In genomic region chr17:6755281-6755680, GRCh38 we compare ENCODE assay signal across 7 cellular contexts.
A peak's percentile ranks its signal among the peaks of the same experiment; 100 is the strongest.
DNase-seq lines count a peak whose midpoint lies in the region; ATAC-seq lines count a peak whose summit lies in the region.

No MANE protein-coding gene starts in this region.

- H3K4me3 ChIP-seq in subcutaneous abdominal adipose tissue (ENCODE audit: low read depth in 1 of 5, low read length in 5 of 5) = peak overlapping the region; percentile 84 to 98 (median 89)

- DNase-seq in HCEC 1CT = peak; percentile 1
- no peak for DNase-seq in activated naive CD8-positive, alpha-beta T cell treated with anti-CD3 and anti-CD28 coated beads, Interleukin-2, amount 50 U/mL, for 24 hours

- peaks cover 49% of the 10 kb centered on the region for H3K4me1 Mint-ChIP-seq in activated naive CD8-positive, alpha-beta T cell treated with anti-CD3 and anti-CD28 coated beads, Interleukin-2, amount 50 U/mL, for 24 hours

- no peaks in the 10 kb centered on the region for H3K9me3 Mint-ChIP-seq in activated naive CD8-positive, alpha-beta T cell treated with anti-CD3 and anti-CD28 coated beads, Interleukin-2, amount 50 U/mL, for 24 hours

- peaks cover 5% of the 10 kb centered on the region for H3K36me3 Mint-ChIP-seq in activated naive CD8-positive, alpha-beta T cell treated with anti-CD3 and anti-CD28 coated beads, Interleukin-2, amount 50 U/mL, for 24 hours (ENCODE audit: low read depth)

- peaks cover 2 to 76% (median 46%) of the 10 kb centered on the region in 5 donors for H3K4me1 ChIP-seq in subcutaneous abdominal adipose tissue (ENCODE audit: control insufficient read depth in 5 of 5, insufficient read depth in 5 of 5, low read length in 5 of 5)

- no peaks in the 10 kb centered on the region for H3K9me3 ChIP-seq in subcutaneous abdominal adipose tissue (ENCODE audit: control insufficient read depth in 5 of 5, low read length in 5 of 5)

- no peaks in the 10 kb centered on the region for H3K27me3 Mint-ChIP-seq in activated naive CD8-positive, alpha-beta T cell treated with anti-CD3 and anti-CD28 coated beads, Interleukin-2, amount 50 U/mL, for 24 hours

- H3K36me3 ChIP-seq in subcutaneous abdominal adipose tissue (ENCODE audit: control insufficient read depth in 5 of 5, insufficient read depth in 5 of 5, low read length in 5 of 5) = peaks cover 0 to 24% (median 18%) of the 10 kb centered on the region in 5 donors

- ATAC-seq in activated naive CD8-positive, alpha-beta T cell treated with anti-CD3 and anti-CD28 coated beads, Interleukin-2, amount 50 U/mL, for 24 hours = no peak
- ATAC-seq in GM21381 (IDR thresholded peaks at IDR 0.05; ENCODE audit: unreplicated experiment) (no peak), HG03571 (IDR thresholded peaks at IDR 0.05; ENCODE audit: unreplicated experiment) (no peak), GM19023 (IDR thresholded peaks at IDR 0.05; ENCODE audit: unreplicated experiment) (no peak)

- H3K9ac ChIP-seq in subcutaneous abdominal adipose tissue (ENCODE audit: low read length in 5 of 5) = peak overlapping the region; percentile 72 to 95 (median 84)

- H3K4me3 Mint-ChIP-seq in activated naive CD8-positive, alpha-beta T cell treated with anti-CD3 and anti-CD28 coated beads, Interleukin-2, amount 50 U/mL, for 24 hours = peak overlapping the region; percentile 89

- peak overlapping the region; percentile 69 for H3K27ac ChIP-seq in layer of hippocampus (ENCODE audit: low read depth, low read length)
- H3K27ac ChIP-seq in subcutaneous abdominal adipose tissue (ENCODE audit: low read depth, low read length) = peak overlapping the region; percentile 86

- peak overlapping the region; percentile 92 for H3K27ac Mint-ChIP-seq in activated naive CD8-positive, alpha-beta T cell treated with anti-CD3 and anti-CD28 coated beads, Interleukin-2, amount 50 U/mL, for 24 hours

- H3K27me3 ChIP-seq in layer of hippocampus (ENCODE audit: control insufficient read depth, insufficient read depth, low read length) = no peaks in the 10 kb centered on the region
- no peaks in the 10 kb centered on the region for H3K27me3 ChIP-seq in subcutaneous abdominal adipose tissue (ENCODE audit: control insufficient read depth in 5 of 5, insufficient read depth in 4 of 5, low read length in 5 of 5)
